In the genomic region with DNA sequence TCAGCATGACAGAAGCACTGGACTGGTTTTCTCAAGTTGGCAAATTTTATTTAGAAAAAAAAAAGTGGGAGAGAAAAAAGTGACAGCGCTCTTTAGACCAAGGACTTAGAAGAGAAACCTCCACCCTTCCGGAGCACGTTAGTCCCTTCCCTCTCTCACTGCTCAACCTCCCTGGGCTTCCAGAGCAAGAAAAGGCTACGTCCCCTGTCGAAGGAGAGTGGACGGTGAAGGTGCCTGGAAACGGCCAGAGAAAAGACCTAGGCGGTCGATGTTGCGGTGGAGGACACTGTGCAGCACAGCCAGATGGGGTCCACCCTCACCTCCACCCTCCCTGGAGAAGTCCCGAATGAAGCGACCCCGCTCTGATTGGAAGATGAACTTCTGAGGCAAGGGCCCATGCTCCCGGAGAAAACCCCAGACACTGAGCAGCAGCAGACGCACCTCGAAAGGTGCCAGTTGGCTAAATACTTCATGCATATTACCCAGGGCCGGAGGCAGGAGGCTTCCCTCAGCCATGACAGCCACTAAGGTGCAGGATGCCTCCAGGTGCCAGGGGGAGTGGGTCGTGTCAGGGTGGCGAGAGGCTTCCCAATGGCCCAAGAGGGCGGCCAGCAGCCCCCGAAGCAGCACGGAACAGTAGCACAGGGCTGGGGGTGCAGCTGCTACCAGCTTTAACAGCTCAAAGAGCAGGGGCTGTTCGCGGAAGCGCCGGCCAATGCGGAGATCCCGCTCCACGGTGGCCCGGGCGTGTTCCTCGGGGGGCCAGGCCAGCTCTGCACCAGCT, we compare ENCODE assay signal across 9 cellular contexts. TPM values are rescaled to one million over a fixed set of nuclear protein-coding genes. Genes with fewer than 3 reads are reported as not detected.
DNase-seq lines count a peak whose midpoint lies in the region; ATAC-seq, FAIRE-seq and TF ChIP-seq lines count a peak whose summit lies in the region.
"Had no signal": no experiment of that assay in that cellular context is flagged by ENCODE, and none has a peak within 500 bp of the region (broad histone marks: within the 10 kb centered on the region; RNA-seq: fewer than 3 reads in every experiment).

No MANE protein-coding gene starts in this region.

- H3K4me1 ChIP-seq in Panc1 (ENCODE audit: control insufficient read depth, insufficient read depth, low read length) (peaks cover 21% of the 10 kb centered on the region), sigmoid colon (peaks cover 0 to 40% (median 31%) of the 10 kb centered on the region in 4 donors), HAP-1 (peaks cover 17% of the 10 kb centered on the region)

- H3K36me3 ChIP-seq in Panc1 (ENCODE audit: control insufficient read depth, insufficient read depth, low read length): no peaks in the 10 kb centered on the region
- peaks cover 11 to 52% (median 26%) of the 10 kb centered on the region in 4 donors for H3K36me3 ChIP-seq in sigmoid colon
- peaks cover 59% of the 10 kb centered on the region for H3K36me3 ChIP-seq in HAP-1 (replicated peaks)

- no peak for FAIRE-seq in GM12892 (lab: Jason Lieb, UNC)

- TF ChIP-seq CTCF in Panc1 (IDR thresholded peaks at IDR 0.05) (no peak), fibroblast of the aortic adventitia (IDR thresholded peaks at IDR 0.05; ENCODE audit: insufficient read depth, low read length) (no peak), sigmoid colon (IDR thresholded peaks at IDR 0.05) (no peak)

- no peak for DNase-seq in Panc1 (ENCODE audit: low read depth, low spot score)
- no peak for DNase-seq in fibroblast of the aortic adventitia (ENCODE audit: low read depth)
- peak; percentile 73 for DNase-seq in sigmoid colon
- DNase-seq in HAP-1 (ENCODE audit: low spot score in 2 of 2): no peak
- DNase-seq in GM12892 (ENCODE audit: insufficient read length): no peak

- CTCF ChIA-PET in Panc1 (lab: Charles Lee): no interaction called here

- H3K4me3 ChIP-seq in Panc1 (ENCODE audit: low read depth in 2 of 2, low read length in 2 of 2) (peak overlapping the region; percentile 69 to 92), fibroblast of the aortic adventitia (ENCODE audit: low read depth, low read length) (peak overlapping the region; percentile 32), sigmoid colon (peak overlapping the region in 2 of 4 donors; percentile 89 to 98), HAP-1 (no peak overlapping the region)

- H3K27me3 ChIP-seq in Panc1 (ENCODE audit: control insufficient read depth, insufficient read depth, low read length): no peaks in the 10 kb centered on the region
- no peaks in the 10 kb centered on the region for H3K27me3 ChIP-seq in sigmoid colon
- H3K27me3 ChIP-seq in HAP-1 (ENCODE audit: low read depth): no peaks in the 10 kb centered on the region
- H3K27me3 ChIP-seq: thyroid gland had no signal

- H3K27ac ChIP-seq in Panc1 (ENCODE audit: low read length): peak overlapping the region; percentile 71
- peak overlapping the region; percentile 89 to 96 (median 94) for H3K27ac ChIP-seq in sigmoid colon

- H3K9me3 ChIP-seq in Panc1 (ENCODE audit: control insufficient read depth, insufficient read depth, low read depth, low read length) (no peaks in the 10 kb centered on the region), sigmoid colon (no peaks in the 10 kb centered on the region), HAP-1 (no peaks in the 10 kb centered on the region)
- H3K9me3 ChIP-seq: thyroid gland had no signal

- no TSS peak for BruUV-seq in Panc1 (replicated peaks; lab: Mats Ljungman, UMichigan)

- in situ Hi-C loops in Panc1 (cut with HindIII; ENCODE audit: low pct_unique_long_range_greater_than_20kb, low sequenced_read_pairs): no loop called here
- in situ Hi-C loops in HAP-1 (cut with MboI; ENCODE audit: low sequenced_read_pairs): no loop called here

- ATAC-seq in GM21447 (IDR thresholded peaks at IDR 0.05; ENCODE audit: unreplicated experiment) (peak; percentile 4), Panc1 (peak; percentile 41), HG02759 (IDR thresholded peaks at IDR 0.05; ENCODE audit: unreplicated experiment) (no peak), GM21576 (IDR thresholded peaks at IDR 0.05; ENCODE audit: unreplicated experiment) (no peak)

- POLR2A ChIA-PET in Panc1 (lab: Charles Lee): interaction anchor here (0.6 kb wide), 2 partner anchors 9 to 19 kb away, joined by 3 to 9 read pairs; a partner anchor contains a TSS

- TF ChIP-seq EP300 in sigmoid colon (IDR thresholded peaks at IDR 0.05): no peak

- TF ChIP-seq POLR2A in sigmoid colon (IDR thresholded peaks at IDR 0.05) (no peak), GM12892 (IDR thresholded peaks at IDR 0.05; ENCODE audit: low read depth, low read length) (no peak)

- intact Hi-C loops in Panc1 (cut with micrococcal nuclease; ENCODE audit: unreplicated experiment) (no loop called here), sigmoid colon (cut with DNase I) (loop anchor here (2.0 kb wide), 2 partner anchors 18 to 24 kb away; a partner anchor contains a TSS)

- 66 to 71% methylated on average over 32 of the region's 32 CpGs for WGBS in sigmoid colon, 2 donors

RNA-seq across cellular contexts. Expression of a gene that starts 0.6 kb away (rescaled TPM):
- 415 TPM for total RNA-seq in Panc1 (2021; ENCODE audit: unreplicated experiment)
- polyA plus RNA-seq in Panc1 (2012; ENCODE audit: insufficient read length): 318 TPM
- 203 and 208 TPM in 2 replicates for total RNA-seq in fibroblast of the aortic adventitia (ENCODE audit: low replicate concordance)
- 100 to 1,000 TPM in 1 of 4 donors, 10 to 100 TPM in 3; 67.4 to 111 (median 77.9) TPM for total RNA-seq in sigmoid colon
- 100 to 1,000 TPM in 1 of 3 donors, 10 to 100 TPM in 2; 12.6 to 163 (median 37.9) TPM for polyA plus RNA-seq in sigmoid colon
- 59.1 TPM for polyA plus RNA-seq in GM12892 (2012; ENCODE audit: missing spikeins)

RNA-seq across cellular contexts. Expression of a gene that starts 6.1 kb away (rescaled TPM):
- total RNA-seq in Panc1 (2021; ENCODE audit: unreplicated experiment) (22.0 TPM), fibroblast of the aortic adventitia (ENCODE audit: low replicate concordance) (20.9 and 21.8 TPM in 2 replicates), sigmoid colon (10 to 100 TPM; 11.2 to 13.2 (median 12.1) TPM)
- polyA plus RNA-seq in Panc1 (2012; ENCODE audit: insufficient read length): 16.1 TPM
- 10 to 100 TPM in 1 of 3 donors, 1 to 10 TPM in 2; 7.8 to 14.8 (median 8.8) TPM for polyA plus RNA-seq in sigmoid colon
- 8.6 TPM for polyA plus RNA-seq in GM12892 (2012; ENCODE audit: missing spikeins)

RNA-seq across cellular contexts. Expression of a gene that starts 18.0 kb away (rescaled TPM):
- total RNA-seq in Panc1 (2021; ENCODE audit: unreplicated experiment) (96.7 TPM), fibroblast of the aortic adventitia (ENCODE audit: low replicate concordance) (14.2 and 48.2 TPM in 2 replicates), sigmoid colon (10 to 100 TPM; 24.6 to 47.4 (median 26.9) TPM)
- 83.4 TPM for polyA plus RNA-seq in Panc1 (2012; ENCODE audit: insufficient read length)
- polyA plus RNA-seq in sigmoid colon: 100 to 1,000 TPM; 166 to 183 (median 176) TPM
- polyA plus RNA-seq in GM12892 (2012; ENCODE audit: missing spikeins): 105 TPM

RNA-seq across cellular contexts. Expression of a gene that starts 18.1 kb away (rescaled TPM):
- 36.9 TPM for total RNA-seq in Panc1 (2021; ENCODE audit: unreplicated experiment)
- polyA plus RNA-seq in Panc1 (2012; ENCODE audit: insufficient read length): 23.7 TPM
- total RNA-seq in fibroblast of the aortic adventitia (ENCODE audit: low replicate concordance): 9.8 and 10.8 TPM in 2 replicates
- 1 to 10 TPM; 2.9 to 6.1 (median 4.0) TPM for total RNA-seq in sigmoid colon
- polyA plus RNA-seq in sigmoid colon: 10 to 100 TPM in 1 of 3 donors, 1 to 10 TPM in 2; 1.2 to 19.4 (median 4.9) TPM
- polyA plus RNA-seq in GM12892 (2012; ENCODE audit: missing spikeins): 21.9 TPM

RNA-seq across cellular contexts. Expression of a gene that starts 24.5 kb away (rescaled TPM):
- total RNA-seq in Panc1 (2021; ENCODE audit: unreplicated experiment): 7.4 TPM
- 15.0 TPM for polyA plus RNA-seq in Panc1 (2012; ENCODE audit: insufficient read length)
- 6.8 and 31.3 TPM in 2 replicates for total RNA-seq in fibroblast of the aortic adventitia (ENCODE audit: low replicate concordance)
- 1 to 10 TPM; 4.9 to 9.7 (median 8.2) TPM for total RNA-seq in sigmoid colon
- polyA plus RNA-seq in sigmoid colon: 10 to 100 TPM; 15.8 to 19.8 (median 18.0) TPM
- polyA plus RNA-seq in GM12892 (2012; ENCODE audit: missing spikeins): 3.3 TPM

Comparison
In these comparisons a context has a peak if more than half of its experiments do, and no peak if none do; other contexts are left out.
1. ATAC-seq: peak in GM21447 (single experiment) and Panc1 (single experiment); none in HG02759 (single experiment) and GM21576 (single experiment).